ENCODE assay signal across 3 cellular contexts in genomic region chr1:186347837-186348691, GRCh38. TPM values are rescaled to one million over a fixed set of nuclear protein-coding genes. Genes with fewer than 3 reads are reported as not detected.
"Had no signal": no experiment of that assay in that cellular context is flagged by ENCODE, and none has a peak within 500 bp of the region (broad histone marks: within the 10 kb centered on the region; RNA-seq: fewer than 3 reads in every experiment).

No MANE protein-coding gene starts in this region.

RNA-seq across cellular contexts. Expression of gene PRG4, which starts 52.0 kb away (rescaled TPM):
- total RNA-seq: bronchial epithelial cell, natural killer cell had no signal
- polyA plus RNA-seq: immature natural killer cell had no signal
